In genomic region chr6:44966449-44967091, GRCh38 we compare ENCODE assay signal across 1 cellular context.
TF ChIP-seq lines count a peak whose summit lies in the region.

No MANE protein-coding gene starts in this region.

TF ChIP-seq in K562, 482 proteins besides CTCF, POLR2A, EP300 and RAD21 (continued from another document and continues in another):
- TF ChIP-seq CUX1 (CRISPR knock-in tag; IDR thresholded peaks at IDR 0.05) (peak; percentile 97), MTA2 (IDR thresholded peaks at IDR 0.05; ENCODE audit: low read depth) (peak; percentile 100), TRIM28 (IDR thresholded peaks at IDR 0.05) (peak; percentile 66; the same call in 1 of the 2 replicates), ARID2 (IDR thresholded peaks at IDR 0.05) (0 out of 2 replicates have a peak, but pooled peaks have one; percentile 13), ELK3 (CRISPR knock-in tag; IDR thresholded peaks at IDR 0.05) (peak; percentile 83; the same call in 1 of the 2 replicates), MTA3 (IDR thresholded peaks at IDR 0.05; ENCODE audit: borderline replicate concordance) (peak; percentile 81; the same call in 1 of the 2 replicates), HDAC2 (IDR thresholded peaks at IDR 0.05) (peak; percentile 100), WHSC1 (IDR thresholded peaks at IDR 0.05; ENCODE audit: low read length) (no peak), E2F8 (IDR thresholded peaks at IDR 0.05; ENCODE audit: low read depth, partially characterized antibody) (peak; percentile 42), SNIP1 (IDR thresholded peaks at IDR 0.05; ENCODE audit: low read depth) (no peak), ZNF316 (IDR thresholded peaks at IDR 0.05) (0 out of 2 replicates have a peak, but pooled peaks have one; percentile 34), HMBOX1 (IDR thresholded peaks at IDR 0.05) (peak; percentile 65; the same call in 1 of the 2 replicates), POLR2H (tag; IDR thresholded peaks at IDR 0.05; ENCODE audit: low read depth) (peak; percentile 62), VEZF1 (CRISPR knock-in tag; IDR thresholded peaks at IDR 0.05) (peak; percentile 77), ZNF12 (CRISPR knock-in tag; IDR thresholded peaks at IDR 0.05) (no peak), ZNF639 (CRISPR knock-in tag; conservative IDR thresholded peaks at IDR 0.05 in 1 of 2, IDR thresholded peaks at IDR 0.05 in 1 of 2) (peak in 1 of 2 experiments; percentile 92; a peak in 2 of 4 replicates), DEAF1 (CRISPR knock-in tag; IDR thresholded peaks at IDR 0.05) (peak; percentile 45; the same call in 1 of the 2 replicates), NUFIP1 (IDR thresholded peaks at IDR 0.05; ENCODE audit: partially characterized antibody) (no peak), KLF16 (IDR thresholded peaks at IDR 0.05) (peak; percentile 99), GABPA (tag; conservative IDR thresholded peaks at IDR 0.05; ENCODE audit: low read depth) (0 out of 2 replicates have a peak, but pooled peaks have one; percentile 28), SMAD1 (IDR thresholded peaks at IDR 0.05; ENCODE audit: low read depth, low read length, partially characterized antibody) (peak; percentile 91), MAFG (tag; conservative IDR thresholded peaks at IDR 0.05) (peak; percentile 80), ATF1 (CRISPR knock-in tag; IDR thresholded peaks at IDR 0.05) (no peak), ATF1 (tag; IDR thresholded peaks at IDR 0.05) (peak; percentile 63), NBN (IDR thresholded peaks at IDR 0.05; ENCODE audit: low read depth) (peak; percentile 97), ZBTB12 (CRISPR knock-in tag; IDR thresholded peaks at IDR 0.05) (peak; percentile 68), ZC3H8 (IDR thresholded peaks at IDR 0.05) (0 out of 2 replicates have a peak, but pooled peaks have one; percentile 34), ATF4 (CRISPR knock-in tag; IDR thresholded peaks at IDR 0.05) (peak; percentile 81), CREB3 (tag; conservative IDR thresholded peaks at IDR 0.05; ENCODE audit: low read depth) (0 out of 2 replicates have a peak, but pooled peaks have one; percentile 45), DMBX1 (CRISPR knock-in tag; IDR thresholded peaks at IDR 0.05; ENCODE audit: borderline replicate concordance) (peak; percentile 94)
